In genomic region chr22:25933158-25933788, GRCh38 we compare ENCODE assay signal across 33 cellular contexts.
"Had no signal": no experiment of that assay in that cellular context is flagged by ENCODE, and none has a peak within 500 bp of the region (broad histone marks: within the 10 kb centered on the region; RNA-seq: fewer than 3 reads in every experiment).

No MANE protein-coding gene starts in this region.

- FAIRE-seq: colon, endometrium, endothelial cell of umbilical vein had no signal

- H3K36me3 ChIP-seq: adrenal gland, esophagus squamous epithelium, gastroesophageal sphincter had no signal

- H3K27me3 ChIP-seq: body of pancreas had no signal

- H3K4me1 ChIP-seq: adrenal gland, esophagus squamous epithelium, gastroesophageal sphincter had no signal

- DNase-seq: activated CD4-positive, alpha-beta memory T cell treated with anti-CD3 and anti-CD28 coated beads for 36 hours; activated CD4-positive, alpha-beta T cell treated with anti-CD3 and anti-CD28 coated beads for 36 hours; activated CD4-positive, alpha-beta T cell treated with anti-CD3 and anti-CD28 coated beads, Interleukin-2, amount 10 ng/mL, durations not matched to agents 24 days and 14 days; activated CD4-positive, CD25-positive, alpha-beta regulatory T cell; activated CD4-positive, CD25-positive, alpha-beta regulatory T cell treated with anti-CD3 and anti-CD28 coated beads, Interleukin-2, amount 50 U/mL, for 72 hours; activated CD8-positive, alpha-beta memory T cell treated with anti-CD3 and anti-CD28 coated beads, Interleukin-2, amount 10 ng/mL, durations not matched to agents 7 days and 5 days; activated CD8-positive, alpha-beta memory T cell treated with anti-CD3 and anti-CD28 coated beads, Interleukin-2, amount 50 U/mL, for 4 hours; activated CD8-positive, alpha-beta T cell treated with anti-CD3 and anti-CD28 coated beads, Interleukin-2, amount 10 ng/mL, durations not matched to agents 7 days and 5 days; activated effector memory CD4-positive, alpha-beta T cell treated with anti-CD3 and anti-CD28 coated beads, Interleukin-2, amount 50 U/mL, for 16 hours; activated naive CD4-positive, alpha-beta T cell treated with anti-CD3 and anti-CD28 coated beads for 36 hours; activated naive CD8-positive, alpha-beta T cell treated with anti-CD3 and anti-CD28 coated beads for 36 hours; activated naive CD8-positive, alpha-beta T cell treated with anti-CD3 and anti-CD28 coated beads, Interleukin-2, amount 50 U/mL, for 24 hours; activated T-cell treated with anti-CD3 and anti-CD28 coated beads, Interleukin-2, amount 50 U/mL, for 1 hour; activated T-cell treated with anti-CD3 and anti-CD28 coated beads, Interleukin-2, amount 50 U/mL, for 48 hours; adrenal gland; amygdala; aorta; body of pancreas; caudate nucleus; cortex of kidney; dermis blood vessel endothelial cell; effector CD4-positive, alpha-beta T cell; effector memory CD8-positive, alpha-beta T cell; esophagus squamous epithelium; foreskin melanocyte; T-helper 1 cell; T-helper 17 cell; T1000 had no signal

- H3K9me3 ChIP-seq: adrenal gland, body of pancreas, esophagus squamous epithelium had no signal

- H3K27ac ChIP-seq: adrenal gland, body of pancreas, epithelial cell of prostate, esophagus squamous epithelium, gastroesophageal sphincter had no signal

- H3K4me3 ChIP-seq: adrenal gland, body of pancreas, esophagus squamous epithelium, gastroesophageal sphincter had no signal
